ENCODE assay signal across 23 cellular contexts in genomic region chr11:6351782-6352181, GRCh38. TPM values are rescaled to one million over a fixed set of nuclear protein-coding genes. Genes with fewer than 3 reads are reported as not detected.
DNase-seq lines count a peak whose midpoint lies in the region; ATAC-seq and TF ChIP-seq lines count a peak whose summit lies in the region.
"Had no signal": no experiment of that assay in that cellular context is flagged by ENCODE, and none has a peak within 500 bp of the region (broad histone marks: within the 10 kb centered on the region; RNA-seq: fewer than 3 reads in every experiment).

No MANE protein-coding gene starts in this region.

- H3K27ac ChIP-seq in foreskin keratinocyte, result no peak overlapping the region
- H3K27ac ChIP-seq: A549, colonic mucosa, left ventricle myocardium inferior, thyroid gland had no signal

- no peak for DNase-seq in activated CD4-positive, alpha-beta T cell treated with anti-CD3 and anti-CD28 coated beads, Interleukin-2, amount 10 ng/mL, durations not matched to agents 7 days and 5 days
- DNase-seq in activated CD4-positive, alpha-beta T cell treated with anti-CD3 and anti-CD28 coated beads, Interleukin-2, amount 50 U/mL, for 4 hours, result no peak
- DNase-seq in ELR (ENCODE audit: low read depth), result peak; percentile 21
- DNase-seq in activated T-cell treated with anti-CD3 and anti-CD28 coated beads, Interleukin-2, amount 50 U/mL, for 4 hours, result no peak
- no peak for DNase-seq in foreskin keratinocyte
- no peak for DNase-seq in NCI-H69 (lab: John Stamatoyannopoulos, UW)
- DNase-seq in superior temporal gyrus (ENCODE audit: extremely low spot score), result no peak
- DNase-seq: BE2C, Caco-2, colonic mucosa, HCEC 1CT, KBM-7, left ventricle myocardium inferior, midbrain, NCI-H2171 treated with DMSO at 0.1 percent for 48 hours, NCI-H774, nephron progenitor cell, Right ventricle myocardium superior, SW 1271, thyroid gland had no signal

- no peak overlapping the region for H3K4me3 Mint-ChIP-seq in activated CD4-positive, alpha-beta T cell treated with anti-CD3 and anti-CD28 coated beads, Interleukin-2, amount 10 ng/mL, durations not matched to agents 7 days and 5 days
- no peak overlapping the region for H3K4me3 Mint-ChIP-seq in activated T-cell treated with anti-CD3 and anti-CD28 coated beads, Interleukin-2, amount 50 U/mL, for 4 hours
- H3K4me3 Mint-ChIP-seq: nephron progenitor cell had no signal

- H3K27ac Mint-ChIP-seq in activated CD4-positive, alpha-beta T cell treated with anti-CD3 and anti-CD28 coated beads, Interleukin-2, amount 10 ng/mL, durations not matched to agents 7 days and 5 days, result peak overlapping the region; percentile 1
- H3K27ac Mint-ChIP-seq: nephron progenitor cell had no signal

- H3K4me1 Mint-ChIP-seq in activated CD4-positive, alpha-beta T cell treated with anti-CD3 and anti-CD28 coated beads, Interleukin-2, amount 10 ng/mL, durations not matched to agents 7 days and 5 days, result peaks cover 3% of the 10 kb centered on the region
- peaks cover 7% of the 10 kb centered on the region for H3K4me1 Mint-ChIP-seq in activated T-cell treated with anti-CD3 and anti-CD28 coated beads, Interleukin-2, amount 50 U/mL, for 4 hours (ENCODE audit: low read depth)

- H3K27me3 Mint-ChIP-seq in activated CD4-positive, alpha-beta T cell treated with anti-CD3 and anti-CD28 coated beads, Interleukin-2, amount 10 ng/mL, durations not matched to agents 7 days and 5 days, result peaks cover 2% of the 10 kb centered on the region
- H3K27me3 Mint-ChIP-seq in activated T-cell treated with anti-CD3 and anti-CD28 coated beads, Interleukin-2, amount 50 U/mL, for 4 hours (ENCODE audit: low read depth), result no peaks in the 10 kb centered on the region

- H3K36me3 Mint-ChIP-seq in activated CD4-positive, alpha-beta T cell treated with anti-CD3 and anti-CD28 coated beads, Interleukin-2, amount 10 ng/mL, durations not matched to agents 7 days and 5 days (ENCODE audit: low read depth), result no peaks in the 10 kb centered on the region
- no peaks in the 10 kb centered on the region for H3K36me3 Mint-ChIP-seq in activated T-cell treated with anti-CD3 and anti-CD28 coated beads, Interleukin-2, amount 50 U/mL, for 4 hours (ENCODE audit: insufficient read depth)

- no peaks in the 10 kb centered on the region for H3K9me3 Mint-ChIP-seq in activated CD4-positive, alpha-beta T cell treated with anti-CD3 and anti-CD28 coated beads, Interleukin-2, amount 10 ng/mL, durations not matched to agents 7 days and 5 days
- no peaks in the 10 kb centered on the region for H3K9me3 Mint-ChIP-seq in activated T-cell treated with anti-CD3 and anti-CD28 coated beads, Interleukin-2, amount 50 U/mL, for 4 hours

- peak; percentile 69 to 81 for ATAC-seq in activated T-cell treated with anti-CD3 and anti-CD28 coated beads, Interleukin-2, amount 50 U/mL, for 4 hours
- peak; percentile 43 for ATAC-seq in foreskin keratinocyte
- no peak for ATAC-seq in HG03439 (IDR thresholded peaks at IDR 0.05; ENCODE audit: unreplicated experiment)
- ATAC-seq: A549 had no signal

- H3K27me3 ChIP-seq in foreskin keratinocyte, result no peaks in the 10 kb centered on the region
- H3K27me3 ChIP-seq: BE2C, colonic mucosa, thyroid gland had no signal

- no peak for TF ChIP-seq CTCF in foreskin keratinocyte (conservative IDR thresholded peaks at IDR 0.05)

- H3K4me1 ChIP-seq in foreskin keratinocyte, result no peaks in the 10 kb centered on the region
- H3K4me1 ChIP-seq: BE2C, colonic mucosa, thyroid gland had no signal

- POLR2A ChIA-PET in activated CD4-positive, alpha-beta T cell treated with anti-CD3 and anti-CD28 coated beads, Interleukin-2, amount 10 ng/mL, durations not matched to agents 7 days and 5 days (lab: Charles Lee), result no interaction called here

- CTCF ChIA-PET in activated CD4-positive, alpha-beta T cell treated with anti-CD3 and anti-CD28 coated beads, Interleukin-2, amount 10 ng/mL, durations not matched to agents 7 days and 5 days (lab: Charles Lee), result interaction anchor here (1.1 to 6.2 kb wide), 7 partner anchors 10 to 117 kb away, joined by 3 to 39 read pairs (median 4); partner anchors contain the start of genes CAVIN3 and FHIP1B

RNA-seq across cellular contexts. Expression of gene CAVIN3, which starts 31.5 kb away (rescaled TPM):
- 1 to 10 TPM; 1.9 to 2.7 TPM for total RNA-seq in activated CD4-positive, alpha-beta T cell treated with anti-CD3 and anti-CD28 coated beads, Interleukin-2, amount 10 ng/mL, durations not matched to agents 7 days and 5 days
- total RNA-seq in activated T-cell treated with anti-CD3 and anti-CD28 coated beads, Interleukin-2, amount 50 U/mL, for 4 hours, result 10 to 100 TPM in 2 of 3 donors, 1 to 10 TPM in 1; 8.6 to 26.1 (median 14.0) TPM
- 121 and 173 TPM in 2 replicates for total RNA-seq in foreskin keratinocyte
- polyA plus RNA-seq in foreskin keratinocyte, result 165 and 222 TPM in 2 replicates
- total RNA-seq: OCI-LY7 had no signal

RNA-seq across cellular contexts. Expression of gene SMPD1, which starts 38.5 kb away (rescaled TPM):
- total RNA-seq in activated CD4-positive, alpha-beta T cell treated with anti-CD3 and anti-CD28 coated beads, Interleukin-2, amount 10 ng/mL, durations not matched to agents 7 days and 5 days, result 10 to 100 TPM; 46.1 to 53.6 TPM
- total RNA-seq in activated T-cell treated with anti-CD3 and anti-CD28 coated beads, Interleukin-2, amount 50 U/mL, for 4 hours, result 10 to 100 TPM; 13.1 to 18.2 (median 16.3) TPM
- 10.4 and 13.8 TPM in 2 replicates for total RNA-seq in foreskin keratinocyte
- 13.9 and 15.8 TPM in 2 replicates for polyA plus RNA-seq in foreskin keratinocyte
